ENCODE assay signal across 8 cellular contexts in genomic region chr1:201503397-201504176, GRCh38. TPM values are rescaled to one million over a fixed set of nuclear protein-coding genes. Genes with fewer than 3 reads are reported as not detected.
DNase-seq lines count a peak whose midpoint lies in the region; ATAC-seq and TF ChIP-seq lines count a peak whose summit lies in the region.

No MANE protein-coding gene starts in this region.

- H3K9ac ChIP-seq in mucosa of rectum (ENCODE audit: low read depth in 1 of 2, low read length in 2 of 2), result peak overlapping the region; percentile 48 to 50

- peaks cover 45 to 59% of the 10 kb centered on the region in 2 donors for H3K4me1 ChIP-seq in mucosa of rectum (ENCODE audit: control insufficient read depth in 2 of 2, insufficient read depth in 2 of 2, low read length in 2 of 2)

- peak overlapping the region; percentile 99 for H3K27ac ChIP-seq in AG04450 (ENCODE audit: low read depth, low read length)
- peak overlapping the region; percentile 96 to 100 for H3K27ac ChIP-seq in coronary artery
- peak overlapping the region; percentile 90 to 97 for H3K27ac ChIP-seq in mucosa of rectum (ENCODE audit: low read depth in 2 of 2, low read length in 2 of 2)

- TF ChIP-seq CTCF in AG04450 (IDR thresholded peaks at IDR 0.05; ENCODE audit: low read depth, low read length) (peak; percentile 13; the same call in 1 of the 2 replicates), coronary artery (IDR thresholded peaks at IDR 0.05) (no peak)

- DNase-seq in AG04450 (ENCODE audit: low read depth, low spot score) (peak; percentile 98), NCI-H2081 treated with DMSO at 0.1 percent for 48 hours (lab: John Stamatoyannopoulos, UW) (peak; percentile 8), coronary artery (ENCODE audit: low spot score) (peak; percentile 90), NCI-H446 (lab: John Stamatoyannopoulos, UW) (no peak)
- DNase-seq in stimulated activated CD4-positive, alpha-beta T cell treated with anti-CD3 and anti-CD28 coated beads, Interleukin-2, amount 100 ng/mL, for 48 hours, result no peak

- ATAC-seq in HG03565 (IDR thresholded peaks at IDR 0.05; ENCODE audit: unreplicated experiment) (no peak), HG02798 (IDR thresholded peaks at IDR 0.05; ENCODE audit: poor library complexity, unreplicated experiment) (no peak)

- POLR2A ChIA-PET in AG04450 (lab: Yijun Ruan, JAX), result interaction anchor here (0.7 to 4.3 kb wide), 11 partner anchors 9 to 137 kb away, joined by 3 to 66 read pairs (median 14); partner anchors contain the start of gene PHLDA3

- H3K4me3 ChIP-seq in AG04450 (ENCODE audit: low read depth, low read length) (peak overlapping the region; percentile 85), coronary artery (peak overlapping the region; percentile 97), mucosa of rectum (ENCODE audit: low read length in 2 of 2) (peak overlapping the region in 1 of 2 donors; percentile 49)

- CTCF ChIA-PET in AG04450 (lab: Charles Lee), result interaction anchor here (1.0 to 4.1 kb wide), 6 partner anchors 9 to 68 kb away, joined by 3 to 66 read pairs (median 11); no protein-coding TSS in a partner anchor

- H3K36me3 ChIP-seq in mucosa of rectum (ENCODE audit: control insufficient read depth in 2 of 2, insufficient read depth in 2 of 2, low read length in 2 of 2), result peaks cover 5 to 10% of the 10 kb centered on the region in 2 donors

- no peaks in the 10 kb centered on the region for H3K27me3 ChIP-seq in AG04450 (ENCODE audit: control insufficient read depth, insufficient read depth, low read length)
- no peaks in the 10 kb centered on the region for H3K27me3 ChIP-seq in mucosa of rectum (ENCODE audit: control insufficient read depth in 2 of 2, insufficient read depth in 2 of 2, low read length in 2 of 2)

- H3K9me3 ChIP-seq in AG04450 (ENCODE audit: control insufficient read depth, insufficient read depth, low read length) (no peaks in the 10 kb centered on the region; the same call in 1 of the 2 replicates), mucosa of rectum (ENCODE audit: control insufficient read depth in 2 of 2, low read length in 2 of 2) (no peaks in the 10 kb centered on the region)

RNA-seq across cellular contexts. Expression of gene CSRP1, which starts 3.3 kb away (rescaled TPM):
- polyA plus RNA-seq in AG04450 (2011; rRNA removed), result 641 and 730 TPM in 2 replicates
- polyA minus RNA-seq in AG04450 (2011; rRNA and poly(A)+ RNA removed), result 568 and 749 TPM in 2 replicates

RNA-seq across cellular contexts. Expression of gene PHLDA3, which starts 34.6 kb away (rescaled TPM):
- 58.9 and 73.9 TPM in 2 replicates for polyA plus RNA-seq in AG04450 (2011; rRNA removed)
- polyA minus RNA-seq in AG04450 (2011; rRNA and poly(A)+ RNA removed), result 31.5 and 42.8 TPM in 2 replicates

RNA-seq across cellular contexts. Expression of gene NAV1, which starts 35.3 kb away (rescaled TPM):
- 17.5 and 23.0 TPM in 2 replicates for polyA plus RNA-seq in AG04450 (2011; rRNA removed)
- polyA minus RNA-seq in AG04450 (2011; rRNA and poly(A)+ RNA removed), result 44.0 and 55.7 TPM in 2 replicates

Comparison
In these comparisons a context has a peak if more than half of its experiments do, and no peak if none do; other contexts are left out.
1. DNase-seq: peak in AG04450 (single experiment), NCI-H2081 treated with DMSO at 0.1 percent for 48 hours (single experiment) and coronary artery (single experiment); none in NCI-H446 (0 of 2) and stimulated activated CD4-positive, alpha-beta T cell treated with anti-CD3 and anti-CD28 coated beads, Interleukin-2, amount 100 ng/mL, for 48 hours (0 of 2).
2. Peak in every context shown above with its lines, with median percentiles within 50 percentile points of each other: H3K27ac ChIP-seq.